In the genomic region with DNA sequence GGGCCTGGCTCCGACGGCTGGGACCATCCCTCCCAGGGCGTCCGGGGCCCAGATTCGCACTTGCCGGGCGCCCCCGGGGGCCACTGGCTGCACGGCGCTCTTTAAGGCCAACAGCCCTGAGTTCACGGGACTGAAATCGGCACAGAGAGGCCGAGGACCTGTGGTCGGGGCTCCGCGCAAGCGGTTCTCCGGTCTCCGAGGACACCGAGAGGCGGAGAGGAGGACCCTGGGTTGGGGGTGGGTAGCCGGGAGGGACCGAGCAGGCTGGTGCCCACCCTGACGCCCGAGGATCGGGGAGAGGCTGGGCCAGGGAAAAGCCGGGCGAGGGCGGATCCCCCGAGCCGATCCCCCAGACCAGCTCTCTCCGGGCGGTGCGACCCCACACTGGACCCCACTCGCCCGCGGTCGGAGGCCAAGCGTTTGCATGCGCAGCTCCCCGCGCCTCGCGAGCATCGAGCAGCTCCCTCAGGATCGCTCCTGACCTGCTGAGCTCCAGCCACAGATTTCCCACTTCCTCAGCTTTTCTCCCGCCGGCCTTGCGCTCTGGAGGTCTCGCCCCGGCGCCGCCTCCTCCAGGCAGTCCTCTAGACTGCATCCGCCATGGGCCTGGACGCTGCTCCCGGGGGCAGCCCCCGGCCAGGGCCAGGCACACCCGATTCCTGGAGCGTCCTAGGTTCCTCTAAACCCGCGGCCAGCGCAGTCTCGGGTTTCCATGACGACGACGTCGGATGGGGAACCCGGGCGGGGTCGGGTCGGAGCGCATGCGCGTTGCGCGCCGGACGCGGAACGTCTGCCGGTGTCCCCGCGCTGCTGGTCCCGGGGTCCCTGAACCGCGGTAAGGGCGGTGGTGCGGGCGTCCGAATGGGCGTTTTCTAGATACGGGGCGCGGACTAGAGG, we compare ENCODE assay signal across 1 cellular context.
TF ChIP-seq lines count a peak whose summit lies in the region.

No MANE protein-coding gene starts in this region.

TF ChIP-seq in HEK293, 187 proteins besides CTCF, POLR2A, EP300 and RAD21 (continued from another document):
- TF ChIP-seq, protein P1, sequence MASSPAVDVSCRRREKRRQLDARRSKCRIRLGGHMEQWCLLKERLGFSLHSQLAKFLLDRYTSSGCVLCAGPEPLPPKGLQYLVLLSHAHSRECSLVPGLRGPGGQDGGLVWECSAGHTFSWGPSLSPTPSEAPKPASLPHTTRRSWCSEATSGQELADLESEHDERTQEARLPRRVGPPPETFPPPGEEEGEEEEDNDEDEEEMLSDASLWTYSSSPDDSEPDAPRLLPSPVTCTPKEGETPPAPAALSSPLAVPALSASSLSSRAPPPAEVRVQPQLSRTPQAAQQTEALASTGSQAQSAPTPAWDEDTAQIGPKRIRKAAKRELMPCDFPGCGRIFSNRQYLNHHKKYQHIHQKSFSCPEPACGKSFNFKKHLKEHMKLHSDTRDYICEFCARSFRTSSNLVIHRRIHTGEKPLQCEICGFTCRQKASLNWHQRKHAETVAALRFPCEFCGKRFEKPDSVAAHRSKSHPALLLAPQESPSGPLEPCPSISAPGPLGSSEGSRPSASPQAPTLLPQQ (tag by site-specific recombination; IDR thresholded peaks at IDR 0.05) = no peak
- no peak for TF ChIP-seq ZNF391 (tag by site-specific recombination; IDR thresholded peaks at IDR 0.05; ENCODE audit: borderline replicate concordance, low read depth)
- TF ChIP-seq ZNF558 (tag by site-specific recombination; IDR thresholded peaks at IDR 0.05) = no peak
- TF ChIP-seq ZNF155 (tag by site-specific recombination; IDR thresholded peaks at IDR 0.05) = no peak
- TF ChIP-seq ZFP37 (tag by site-specific recombination; IDR thresholded peaks at IDR 0.05) = no peak
- TF ChIP-seq ZNF2 (tag by site-specific recombination; IDR thresholded peaks at IDR 0.05) = no peak
- TF ChIP-seq ZNF830 (tag by site-specific recombination; IDR thresholded peaks at IDR 0.05; ENCODE audit: low read depth) = no peak
- TF ChIP-seq ZNF837 (tag by site-specific recombination; IDR thresholded peaks at IDR 0.05) = no peak
- TF ChIP-seq TCF7L2 (IDR thresholded peaks at IDR 0.05; ENCODE audit: borderline replicate concordance, low read depth, low read length) = no peak
- no peak for TF ChIP-seq ZNF544 (tag by site-specific recombination; IDR thresholded peaks at IDR 0.05)
- TF ChIP-seq, protein P2, sequence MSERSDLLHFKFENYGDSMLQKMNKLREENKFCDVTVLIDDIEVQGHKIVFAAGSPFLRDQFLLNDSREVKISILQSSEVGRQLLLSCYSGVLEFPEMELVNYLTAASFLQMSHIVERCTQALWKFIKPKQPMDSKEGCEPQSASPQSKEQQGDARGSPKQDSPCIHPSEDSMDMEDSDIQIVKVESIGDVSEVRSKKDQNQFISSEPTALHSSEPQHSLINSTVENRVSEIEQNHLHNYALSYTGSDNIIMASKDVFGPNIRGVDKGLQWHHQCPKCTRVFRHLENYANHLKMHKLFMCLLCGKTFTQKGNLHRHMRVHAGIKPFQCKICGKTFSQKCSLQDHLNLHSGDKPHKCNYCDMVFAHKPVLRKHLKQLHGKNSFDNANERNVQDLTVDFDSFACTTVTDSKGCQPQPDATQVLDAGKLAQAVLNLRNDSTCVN (tag by site-specific recombination; optimal IDR thresholded peaks at IDR 0.05) = peak; percentile 66
- TF ChIP-seq ZNF670 (tag by site-specific recombination; IDR thresholded peaks at IDR 0.05; ENCODE audit: low read depth) = no peak
- TF ChIP-seq SCRT1 (tag by site-specific recombination; IDR thresholded peaks at IDR 0.05; ENCODE audit: borderline replicate concordance) = no peak
- TF ChIP-seq ZNF433 (tag by site-specific recombination; IDR thresholded peaks at IDR 0.05; ENCODE audit: low read depth) = no peak
- TF ChIP-seq IKZF3 (tag by site-specific recombination; IDR thresholded peaks at IDR 0.05) = peak; percentile 66
- TF ChIP-seq SETDB1 (IDR thresholded peaks at IDR 0.05; ENCODE audit: insufficient read length, low read length) = no peak
- TF ChIP-seq ZNF777 (tag by site-specific recombination; IDR thresholded peaks at IDR 0.05; ENCODE audit: borderline replicate concordance) = peak; percentile 46; the same call in 1 of the 2 replicates
- TF ChIP-seq ZNF555 (tag by site-specific recombination; conservative IDR thresholded peaks at IDR 0.05) = no peak
- no peak for TF ChIP-seq ZNF169 (tag by site-specific recombination; IDR thresholded peaks at IDR 0.05)
